8 cellular contexts compared by ENCODE assay signal in the genomic region with DNA sequence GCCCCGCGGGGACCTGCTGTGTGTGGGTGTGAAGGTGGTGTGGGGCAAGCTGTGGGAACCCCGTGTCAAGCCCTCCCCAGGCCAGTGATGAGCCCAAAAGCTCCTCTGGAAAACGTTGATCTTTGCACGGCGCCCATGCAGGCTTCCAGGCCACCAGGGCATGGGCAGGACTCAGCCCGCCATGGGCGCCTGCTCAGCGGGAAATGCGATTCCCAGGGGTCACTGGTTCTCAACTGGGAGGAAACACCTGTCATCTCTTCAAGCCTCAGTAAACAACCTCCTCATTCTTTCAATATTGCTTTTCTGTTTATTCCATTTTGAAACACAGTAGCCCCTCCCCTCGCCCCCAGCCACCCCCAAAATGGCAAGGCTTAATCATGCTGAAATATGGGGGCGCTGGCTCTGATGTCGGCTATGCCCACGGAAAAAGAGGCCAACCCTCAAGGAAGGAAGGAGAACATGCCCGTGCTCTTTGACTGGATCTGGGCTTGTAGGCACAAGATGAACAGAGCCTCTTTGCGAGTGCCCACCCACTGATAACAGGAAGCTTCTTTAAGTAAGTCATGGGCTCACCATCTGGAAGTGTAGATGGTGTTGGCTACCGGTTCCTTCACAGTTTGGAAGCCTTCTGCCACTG. TPM values are rescaled to one million over a fixed set of nuclear protein-coding genes. Genes with fewer than 3 reads are reported as not detected.
A peak's percentile ranks its signal among the peaks of the same experiment; 100 is the strongest.
DNase-seq lines count a peak whose midpoint lies in the region; ATAC-seq and FAIRE-seq lines count a peak whose summit lies in the region.

No MANE protein-coding gene starts in this region.

- DNase-seq in COLO668 (lab: John Stamatoyannopoulos, UW; ENCODE audit: unreplicated experiment) (peak; percentile 77), NOMO-1 treated with dmso at 0.1 percent for 144 hours (lab: John Stamatoyannopoulos, UW; ENCODE audit: unreplicated experiment) (no peak), SHP77 treated with DMSO at 0.1 percent for 48 hours (lab: John Stamatoyannopoulos, UW) (no peak), SW 1271 (lab: John Stamatoyannopoulos, UW) (no peak), HTR-8/SVneo (ENCODE audit: insufficient read length, low spot score) (no peak)
- DNase-seq in activated naive CD8-positive, alpha-beta T cell treated with anti-CD3 and anti-CD28 coated beads, Interleukin-2, amount 10 ng/mL, durations not matched to agents 7 days and 5 days, result no peak

- H3K27ac Mint-ChIP-seq in activated naive CD8-positive, alpha-beta T cell treated with anti-CD3 and anti-CD28 coated beads, Interleukin-2, amount 10 ng/mL, durations not matched to agents 7 days and 5 days, result peak overlapping the region; percentile 97

- H3K4me1 Mint-ChIP-seq in activated naive CD8-positive, alpha-beta T cell treated with anti-CD3 and anti-CD28 coated beads, Interleukin-2, amount 10 ng/mL, durations not matched to agents 7 days and 5 days, result peaks cover 28% of the 10 kb centered on the region

- no peak for FAIRE-seq in HTR-8/SVneo (lab: Jason Lieb, UNC)

- H3K4me3 Mint-ChIP-seq in activated naive CD8-positive, alpha-beta T cell treated with anti-CD3 and anti-CD28 coated beads, Interleukin-2, amount 10 ng/mL, durations not matched to agents 7 days and 5 days, result peak overlapping the region; percentile 85

- ATAC-seq in GM19455 (IDR thresholded peaks at IDR 0.05; ENCODE audit: unreplicated experiment), result peak; percentile 33
- ATAC-seq in HG03432 (IDR thresholded peaks at IDR 0.05; ENCODE audit: unreplicated experiment), result peak; percentile 63
- no peak for ATAC-seq in activated naive CD8-positive, alpha-beta T cell treated with anti-CD3 and anti-CD28 coated beads, Interleukin-2, amount 10 ng/mL, durations not matched to agents 7 days and 5 days (ENCODE audit: low read depth)

- H3K9me3 Mint-ChIP-seq in activated naive CD8-positive, alpha-beta T cell treated with anti-CD3 and anti-CD28 coated beads, Interleukin-2, amount 10 ng/mL, durations not matched to agents 7 days and 5 days, result no peaks in the 10 kb centered on the region

- H3K27me3 Mint-ChIP-seq in activated naive CD8-positive, alpha-beta T cell treated with anti-CD3 and anti-CD28 coated beads, Interleukin-2, amount 10 ng/mL, durations not matched to agents 7 days and 5 days, result no peaks in the 10 kb centered on the region

- no peaks in the 10 kb centered on the region for H3K36me3 Mint-ChIP-seq in activated naive CD8-positive, alpha-beta T cell treated with anti-CD3 and anti-CD28 coated beads, Interleukin-2, amount 10 ng/mL, durations not matched to agents 7 days and 5 days

- POLR2A ChIA-PET in activated naive CD8-positive, alpha-beta T cell treated with anti-CD3 and anti-CD28 coated beads, Interleukin-2, amount 10 ng/mL, durations not matched to agents 7 days and 5 days (lab: Charles Lee), result interaction anchor here (0.6 to 2.8 kb wide), 8 partner anchors 9 to 196 kb away, joined by 3 to 17 read pairs (median 3); no protein-coding TSS in a partner anchor

RNA-seq across cellular contexts. Expression of gene POU2AF1, which starts 0.5 kb away (rescaled TPM):
- 1 to 10 TPM; 1.9 to 2.1 TPM for total RNA-seq in activated naive CD8-positive, alpha-beta T cell treated with anti-CD3 and anti-CD28 coated beads, Interleukin-2, amount 10 ng/mL, durations not matched to agents 7 days and 5 days
